In the genomic region with DNA sequence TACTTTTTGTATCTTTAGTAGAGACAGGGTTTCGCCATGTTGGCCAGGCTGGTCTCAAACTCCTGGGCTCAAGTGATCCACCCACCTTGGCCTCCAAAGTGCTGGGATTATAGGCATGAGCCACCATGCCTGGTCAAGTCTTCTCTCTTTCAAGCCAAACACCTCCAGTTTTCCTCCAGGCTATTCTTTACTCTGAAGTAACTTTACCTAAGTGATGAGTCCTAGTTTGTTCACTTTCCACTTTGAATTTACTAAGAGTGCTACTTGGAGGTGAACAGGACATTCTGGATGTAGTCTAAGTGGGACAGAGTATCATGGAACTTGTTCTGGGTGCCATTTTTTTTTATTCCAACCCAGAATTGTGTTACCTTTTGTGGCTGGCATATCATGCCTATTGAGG, we compare ENCODE assay signal across 10 cellular contexts. TPM values are rescaled to one million over a fixed set of nuclear protein-coding genes. Genes with fewer than 3 reads are reported as not detected.
DNase-seq lines count a peak whose midpoint lies in the region; ATAC-seq and TF ChIP-seq lines count a peak whose summit lies in the region.
"Not testable (repeated sequence)": the region's sequence is repeated elsewhere in the genome, so short reads cannot be mapped to it uniquely, and the experiment has no call there.
"Had no signal": no experiment of that assay in that cellular context is flagged by ENCODE, and none has a peak within 500 bp of the region (broad histone marks: within the 10 kb centered on the region; RNA-seq: fewer than 3 reads in every experiment).

No MANE protein-coding gene starts in this region.

- intact Hi-C loops in activated CD8-positive, alpha-beta T cell treated with anti-CD3 and anti-CD28 coated beads for 36 hours (cut with micrococcal nuclease); mammary epithelial cell (cut with micrococcal nuclease): not testable (repeated sequence)

- dilution Hi-C loops in mammary epithelial cell (cut with HindIII; ENCODE audit: low sequenced_read_pairs) = not testable (repeated sequence)

- POLR2A ChIA-PET in activated CD8-positive, alpha-beta T cell treated with anti-CD3 and anti-CD28 coated beads for 36 hours (lab: Charles Lee) = interaction anchor here (2.0 kb wide), 1 partner anchor 46 kb away, joined by 7 read pairs; no protein-coding TSS in a partner anchor

- H3K27me3 Mint-ChIP-seq in GM23338 (ENCODE audit: insufficient read depth, low read depth, poor library complexity); activated CD8-positive, alpha-beta T cell treated with anti-CD3 and anti-CD28 coated beads for 36 hours; activated naive CD4-positive, alpha-beta T cell treated with anti-CD3 and anti-CD28 coated beads, Interleukin-2, amount 50 U/mL, for 24 hours; memory B cell: not testable (repeated sequence)

- H3K4me2 ChIP-seq in GM23338, smooth muscle cell: not testable (repeated sequence)
- H3K4me2 ChIP-seq in mammary epithelial cell (ENCODE audit: insufficient read depth, low read depth, low read length) = peak overlapping the region; percentile 41

- TF ChIP-seq CTCF in GM23338 (conservative IDR thresholded peaks at IDR 0.05; ENCODE audit: low read depth in 2 of 2); activated CD8-positive, alpha-beta T cell treated with anti-CD3 and anti-CD28 coated beads for 36 hours (IDR thresholded peaks at IDR 0.05); mammary epithelial cell (conservative IDR thresholded peaks at IDR 0.05 in 1 of 2, IDR thresholded peaks at IDR 0.05 in 1 of 2; ENCODE audit: extremely low read depth in 1 of 2, insufficient read depth in 1 of 2, low read depth in 1 of 2, low read length in 2 of 2); smooth muscle cell (IDR thresholded peaks at IDR 0.05; ENCODE audit: borderline replicate concordance, insufficient read depth, poor library complexity, severe bottlenecking): not testable (repeated sequence)

- in situ Hi-C loops in mammary epithelial cell (cut with MboI; ENCODE audit: low sequenced_read_pairs in 2 of 2) = not testable (repeated sequence)

- H3K36me3 Mint-ChIP-seq in GM23338 (ENCODE audit: low read depth) = peaks cover 15% of the 10 kb centered on the region
- peaks cover 73% of the 10 kb centered on the region for H3K36me3 Mint-ChIP-seq in activated CD8-positive, alpha-beta T cell treated with anti-CD3 and anti-CD28 coated beads for 36 hours (ENCODE audit: low read depth)
- peaks cover 32% of the 10 kb centered on the region for H3K36me3 Mint-ChIP-seq in activated naive CD4-positive, alpha-beta T cell treated with anti-CD3 and anti-CD28 coated beads, Interleukin-2, amount 50 U/mL, for 24 hours
- H3K36me3 Mint-ChIP-seq in memory B cell = peaks cover 23% of the 10 kb centered on the region

- not testable (repeated sequence) for H3K36me3 ChIP-seq in GM23338 (ENCODE audit: insufficient read depth); mammary epithelial cell (ENCODE audit: insufficient read depth, low read length); esophagus (ENCODE audit: control insufficient read depth in 2 of 2, insufficient read depth in 2 of 2, low read length in 1 of 2); smooth muscle cell (ENCODE audit: low read depth)

- H3K9me2 ChIP-seq in GM23338 (ENCODE audit: insufficient read depth) = not testable (repeated sequence)

- not testable (repeated sequence) for DNase-seq in GM23338 (ENCODE audit: low spot score); activated CD8-positive, alpha-beta T cell treated with anti-CD3 and anti-CD28 coated beads for 36 hours; memory B cell (ENCODE audit: low spot score in 2 of 2); smooth muscle cell (lab: John Stamatoyannopoulos, UW; ENCODE audit: unreplicated experiment)
- DNase-seq in mammary epithelial cell = peak; percentile 63

- H3K27ac ChIP-seq in GM23338 (ENCODE audit: low read depth) (0 out of 2 replicates have a peak overlapping the region, but pooled peaks have one; percentile 23), mammary epithelial cell (ENCODE audit: insufficient read depth, low read depth, low read length) (peak overlapping the region; percentile 89), esophagus (ENCODE audit: low read depth in 2 of 2, low read length in 1 of 2) (peak overlapping the region; percentile 58 to 74), smooth muscle cell (ENCODE audit: low read depth) (peak overlapping the region; percentile 64)

- not testable (repeated sequence) for H3F3A ChIP-seq in GM23338 (replicated peaks; ENCODE audit: low read depth); smooth muscle cell (ENCODE audit: low read depth)

- H3K9ac ChIP-seq in mammary epithelial cell (ENCODE audit: insufficient read depth, low read length); smooth muscle cell (ENCODE audit: low read depth): not testable (repeated sequence)

- BruUV-seq in mammary epithelial cell (replicated peaks; lab: Mats Ljungman, UMichigan) = not testable (repeated sequence)

- H3K9me3 ChIP-seq in mammary epithelial cell (replicated peaks; ENCODE audit: insufficient read depth, low read length); esophagus (ENCODE audit: control insufficient read depth in 2 of 2, insufficient read depth in 1 of 2, low read depth in 1 of 2, low read length in 1 of 2); smooth muscle cell (replicated peaks; ENCODE audit: low read depth): not testable (repeated sequence)

- ATAC-seq in GM23338; activated CD8-positive, alpha-beta T cell treated with anti-CD3 and anti-CD28 coated beads for 36 hours; memory B cell (ENCODE audit: low read depth): not testable (repeated sequence)

- not testable (repeated sequence) for H3K9me3 Mint-ChIP-seq in GM23338; activated CD8-positive, alpha-beta T cell treated with anti-CD3 and anti-CD28 coated beads for 36 hours; activated naive CD4-positive, alpha-beta T cell treated with anti-CD3 and anti-CD28 coated beads, Interleukin-2, amount 50 U/mL, for 24 hours; memory B cell

- not testable (repeated sequence) for H3K4me3 ChIP-seq in GM23338; mammary epithelial cell (replicated peaks in 1 of 3; ENCODE audit: insufficient read depth in 1 of 3, low read depth in 2 of 3, low read length in 3 of 3); esophagus (ENCODE audit: low read depth in 1 of 2, low read length in 2 of 2); smooth muscle cell

- H3K4me1 Mint-ChIP-seq in GM23338 = not testable (repeated sequence)
- H3K4me1 Mint-ChIP-seq in activated CD8-positive, alpha-beta T cell treated with anti-CD3 and anti-CD28 coated beads for 36 hours (ENCODE audit: low read depth) = peaks cover 86% of the 10 kb centered on the region
- peaks cover 93% of the 10 kb centered on the region for H3K4me1 Mint-ChIP-seq in activated naive CD4-positive, alpha-beta T cell treated with anti-CD3 and anti-CD28 coated beads, Interleukin-2, amount 50 U/mL, for 24 hours
- peaks cover 35% of the 10 kb centered on the region for H3K4me1 Mint-ChIP-seq in memory B cell

- 100% methylated on average over 1 of the region's 1 CpG for WGBS in mammary epithelial cell (ENCODE audit: low coverage, missing lambda C conversion rate)
- WGBS in esophagus, 2 donors = 60 to 76% methylated on average over 1 of the region's 1 CpG
- 100% methylated on average over 1 of the region's 1 CpG for WGBS in smooth muscle cell (ENCODE audit: low lambda C conversion rate)

- H3K79me2 ChIP-seq in GM23338 (replicated peaks; ENCODE audit: insufficient read depth) = peaks cover 99% of the 10 kb centered on the region
- peaks cover 75% of the 10 kb centered on the region for H3K79me2 ChIP-seq in mammary epithelial cell (ENCODE audit: insufficient read depth, low read length)
- peaks cover 82% of the 10 kb centered on the region for H3K79me2 ChIP-seq in smooth muscle cell (ENCODE audit: low read depth)

- not testable (repeated sequence) for H2AFZ ChIP-seq in GM23338; mammary epithelial cell (ENCODE audit: low read depth, low read length); smooth muscle cell (ENCODE audit: low read depth)

- H3K4me1 ChIP-seq in GM23338 (ENCODE audit: insufficient read depth); esophagus (ENCODE audit: control insufficient read depth in 2 of 2, insufficient read depth in 2 of 2, low read length in 1 of 2): not testable (repeated sequence)
- H3K4me1 ChIP-seq in mammary epithelial cell (ENCODE audit: insufficient read depth, low read length) (peaks cover 57% of the 10 kb centered on the region), smooth muscle cell (ENCODE audit: low read depth) (peaks cover 14% of the 10 kb centered on the region)

- CTCF ChIA-PET in activated CD8-positive, alpha-beta T cell treated with anti-CD3 and anti-CD28 coated beads for 36 hours (lab: Charles Lee) = interaction anchor here (1.4 kb wide), 1 partner anchor 207 kb away, joined by 4 read pairs; no protein-coding TSS in a partner anchor
- CTCF ChIA-PET in mammary epithelial cell (lab: Charles Lee; ENCODE audit: low non-redundant PET) = not testable (repeated sequence)

- not testable (repeated sequence) for H3K27me3 ChIP-seq in GM23338 (ENCODE audit: insufficient read depth); mammary epithelial cell (ENCODE audit: insufficient read depth, low read length); esophagus (ENCODE audit: control insufficient read depth in 1 of 2, insufficient read depth in 2 of 2, low read length in 2 of 2); smooth muscle cell (ENCODE audit: low read depth)

- H3K4me3 Mint-ChIP-seq in GM23338; activated CD8-positive, alpha-beta T cell treated with anti-CD3 and anti-CD28 coated beads for 36 hours; memory B cell: not testable (repeated sequence)
- H3K4me3 Mint-ChIP-seq in activated naive CD4-positive, alpha-beta T cell treated with anti-CD3 and anti-CD28 coated beads, Interleukin-2, amount 50 U/mL, for 24 hours = peak overlapping the region; percentile 43

- H4K20me1 ChIP-seq in GM23338 (replicated peaks; ENCODE audit: insufficient read depth) = peaks cover 43% of the 10 kb centered on the region
- not testable (repeated sequence) for H4K20me1 ChIP-seq in mammary epithelial cell (ENCODE audit: insufficient read depth, low read length)
- H4K20me1 ChIP-seq in smooth muscle cell (ENCODE audit: low read depth) = peaks cover 100% of the 10 kb centered on the region

- not testable (repeated sequence) for H3K27ac Mint-ChIP-seq in GM23338
- peak overlapping the region; percentile 61 for H3K27ac Mint-ChIP-seq in activated CD8-positive, alpha-beta T cell treated with anti-CD3 and anti-CD28 coated beads for 36 hours
- peak overlapping the region; percentile 94 for H3K27ac Mint-ChIP-seq in activated naive CD4-positive, alpha-beta T cell treated with anti-CD3 and anti-CD28 coated beads, Interleukin-2, amount 50 U/mL, for 24 hours
- peak overlapping the region; percentile 48 for H3K27ac Mint-ChIP-seq in memory B cell

RNA-seq across cellular contexts. Expression of gene DGUOK, which starts 13.4 kb away (rescaled TPM):
- total RNA-seq in GM23338 (2014; rRNA removed; shearing (Covaris generic)) = 57.2 and 68.4 TPM in 2 replicates
- polyA plus RNA-seq in GM23338 (2016; fragmentation: Nextera tagmentation; extraction: Ambion mirVana) (287 and 292 TPM in 2 replicates), mammary epithelial cell (96.6 TPM), esophagus (10 to 100 TPM; 42.8 to 45.6 TPM), smooth muscle cell (151 and 154 TPM in 2 replicates)
- 100 to 1,000 TPM in 1 of 2 experiments, 10 to 100 TPM in 1; 96.4 to 103 TPM for total RNA-seq in activated CD8-positive, alpha-beta T cell treated with anti-CD3 and anti-CD28 coated beads for 36 hours
- total RNA-seq in mammary epithelial cell (10 to 100 TPM; 56.3 to 78.2 TPM), smooth muscle cell (109 and 112 TPM in 2 replicates)
- 80.2 TPM for polyA minus RNA-seq in mammary epithelial cell

RNA-seq across cellular contexts. Expression of gene TET3, which starts 44.6 kb away (rescaled TPM):
- total RNA-seq in GM23338 (2014; rRNA removed; shearing (Covaris generic)) = 18.3 and 19.9 TPM in 2 replicates
- polyA plus RNA-seq in GM23338 (2016; fragmentation: Nextera tagmentation; extraction: Ambion mirVana) (3.6 and 3.8 TPM in 2 replicates), mammary epithelial cell (3.1 TPM), esophagus (1 to 10 TPM; 4.5 to 6.7 TPM), smooth muscle cell (3.2 TPM in 2 replicates)
- 10 to 100 TPM; 15.5 to 16.4 TPM for total RNA-seq in activated CD8-positive, alpha-beta T cell treated with anti-CD3 and anti-CD28 coated beads for 36 hours
- total RNA-seq in mammary epithelial cell (10 to 100 TPM in 1 of 2 donors, 1 to 10 TPM in 1; 6.0 to 14.9 TPM), smooth muscle cell (10.4 and 12.7 TPM in 2 replicates)
- 16.0 TPM for polyA minus RNA-seq in mammary epithelial cell

RNA-seq across cellular contexts. Expression of gene ACTG2, which starts 47.3 kb away (rescaled TPM):
- total RNA-seq in GM23338 (2014; rRNA removed; shearing (Covaris generic)) = 8.5 and 8.8 TPM in 2 replicates
- polyA plus RNA-seq in GM23338 (2016; fragmentation: Nextera tagmentation; extraction: Ambion mirVana) = 6.3 and 8.0 TPM in 2 replicates
- under 1 TPM; 0.11 to 0.27 TPM for total RNA-seq in activated CD8-positive, alpha-beta T cell treated with anti-CD3 and anti-CD28 coated beads for 36 hours
- 100 to 1,000 TPM in 1 of 2 donors, 1 to 10 TPM in 1; 2.2 to 365 TPM for total RNA-seq in mammary epithelial cell
- 1.0 TPM for polyA plus RNA-seq in mammary epithelial cell
- polyA minus RNA-seq in mammary epithelial cell = not detected
- 100 to 1,000 TPM; 343 to 660 TPM for polyA plus RNA-seq in esophagus
- 201 and 323 TPM in 2 replicates for total RNA-seq in smooth muscle cell
- polyA plus RNA-seq in smooth muscle cell = 796 and 874 TPM in 2 replicates
- total RNA-seq: Calu3, H4, HT1080 had no signal

Comparison
In these comparisons a context has a peak if more than half of its experiments do, and no peak if none do; other contexts are left out.
1. H3K27ac ChIP-seq: peak in every context shown above with its lines; median percentile 89 in mammary epithelial cell; 66 in esophagus; 64 in smooth muscle cell; 23 in GM23338.